ENCODE assay signal across 9 cellular contexts in the genomic region with DNA sequence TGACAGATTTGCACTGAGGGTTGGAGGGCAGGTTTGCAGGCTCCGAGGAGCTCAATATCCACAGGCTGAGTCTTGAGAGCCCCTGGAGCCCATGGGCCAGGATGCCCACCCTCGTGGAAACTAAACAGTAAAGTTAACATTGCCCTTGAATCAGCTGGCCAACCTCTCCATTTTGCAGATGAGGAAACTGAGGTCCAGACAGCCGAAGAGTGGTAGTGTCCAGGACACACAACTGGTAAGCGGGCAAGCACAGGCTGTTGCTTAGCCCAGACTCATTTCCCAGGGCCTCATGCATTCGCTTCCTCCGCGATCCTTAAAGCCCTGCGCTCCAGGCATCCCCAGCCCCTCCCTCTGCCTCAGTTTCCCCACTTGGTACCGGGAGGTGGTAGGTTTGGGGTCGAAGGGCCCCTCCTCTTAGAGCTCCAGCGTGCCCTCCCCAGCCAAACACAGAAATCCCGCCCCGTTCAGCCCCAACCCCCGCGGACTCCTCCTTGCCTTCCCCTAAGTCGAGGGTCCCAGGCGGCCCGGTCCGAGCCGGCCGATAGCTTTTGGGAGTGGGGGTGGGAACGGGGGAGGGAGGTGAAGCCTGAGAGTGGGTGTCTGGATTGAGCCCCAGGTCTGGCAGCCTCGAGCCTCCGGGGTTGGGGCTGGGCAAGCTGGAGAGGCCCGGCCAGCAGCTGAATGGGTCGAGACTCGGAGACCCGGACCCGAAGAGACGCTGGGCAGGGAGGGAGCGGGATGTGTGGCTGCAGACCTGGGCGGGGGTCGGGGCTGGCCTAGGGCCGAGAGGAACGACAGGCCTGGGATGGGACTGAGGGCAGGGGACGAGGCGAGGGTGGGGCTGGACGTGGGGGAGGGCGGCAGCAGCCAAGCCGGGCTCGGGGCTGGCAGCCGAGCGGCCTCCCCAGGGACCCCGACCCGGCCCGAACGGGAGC. TPM values are rescaled to one million over a fixed set of nuclear protein-coding genes. Genes with fewer than 3 reads are reported as not detected.
DNase-seq lines count a peak whose midpoint lies in the region; ATAC-seq, FAIRE-seq and TF ChIP-seq lines count a peak whose summit lies in the region.
"Had no signal": no experiment of that assay in that cellular context is flagged by ENCODE, and none has a peak within 500 bp of the region (broad histone marks: within the 10 kb centered on the region; RNA-seq: fewer than 3 reads in every experiment).

No MANE protein-coding gene starts in this region.

- H3K9ac ChIP-seq in H9 (ENCODE audit: extremely low read depth, insufficient read length, low read length) (no peak overlapping the region), K562 (ENCODE audit: insufficient read depth in 1 of 2, low read depth in 2 of 2, low read length in 2 of 2) (no peak overlapping the region)

- peak; percentile 46 for FAIRE-seq in K562 (lab: Jason Lieb, UNC)

- WGBS in H9 (ENCODE audit: extremely low coverage, insufficient read length, low lambda C conversion rate): no CpG with 5 or more reads among the region's 47 CpGs
- 14% methylated on average over 41 of the region's 47 CpGs for WGBS in K562 (ENCODE audit: insufficient coverage, low coverage, missing lambda C conversion rate)

- no peak for ATAC-seq in K562
- no peak for ATAC-seq in GM21423 (IDR thresholded peaks at IDR 0.05; ENCODE audit: unreplicated experiment)

- H3K4me3 Mint-ChIP-seq in H9: peak overlapping the region; percentile 54 to 82

- H4K91ac ChIP-seq in H9 (ENCODE audit: insufficient read length, low read depth, low read length): no peak overlapping the region

- DNase-seq in H9 (no peak), K562 (ENCODE audit: extremely low read depth in 1 of 4, low spot score in 3 of 4) (peak in 2 of 4 experiments; percentile 40 to 43), iPS-NIHi7 (ENCODE audit: extremely low spot score) (peak; percentile 73), midbrain (lab: John Stamatoyannopoulos, UW) (no peak), NCI-H748 (lab: John Stamatoyannopoulos, UW; ENCODE audit: unreplicated experiment) (no peak)
- DNase-seq in activated naive CD4-positive, alpha-beta T cell treated with Interleukin-2 at 50 U/mL for 16 hours: no peak

- TF ChIP-seq RAD21 in K562 (CRISPR knock-in tag; conservative IDR thresholded peaks at IDR 0.05 in 1 of 2, IDR thresholded peaks at IDR 0.05 in 1 of 2): no peak

- H3K79me1 ChIP-seq in H9 (ENCODE audit: insufficient read depth, low read depth, low read length, poor library complexity, severe bottlenecking): no peaks in the 10 kb centered on the region

- in situ Hi-C loops in K562 (cut with MboI): no loop called here

- H3K14ac ChIP-seq in H9 (ENCODE audit: insufficient read depth, low read length): no peak overlapping the region

- intact Hi-C loops in K562 (cut with micrococcal nuclease): no loop called here

- no peak overlapping the region for H2BK15ac ChIP-seq in H9 (ENCODE audit: low read depth, low read length)

- CTCF ChIA-PET in K562 (lab: Yijun Ruan, JAX; ENCODE audit: low intra/inter-chr PET ratio): no interaction called here

- H4K8ac ChIP-seq in H9 (replicated peaks; ENCODE audit: insufficient read length, low read depth, low read length): no peak overlapping the region

- H3K4me3 ChIP-seq in K562: no peak overlapping the region
- peak overlapping the region; percentile 35 to 48 (median 43) for H3K4me3 ChIP-seq in skin epidermis

- H3K56ac ChIP-seq in H9 (ENCODE audit: insufficient read length, low read depth, low read length): no peak overlapping the region

- no peaks in the 10 kb centered on the region for H3K79me2 ChIP-seq in H9 (ENCODE audit: insufficient read depth, low read length)
- H3K79me2 ChIP-seq in K562 (ENCODE audit: control insufficient read depth, insufficient read depth, low read length): no peaks in the 10 kb centered on the region

- H3K27ac Mint-ChIP-seq in H9: no peak overlapping the region

- no peaks in the 10 kb centered on the region for H3K9me3 ChIP-seq in H9 (ENCODE audit: control insufficient read depth, low read depth, low read length)
- H3K9me3 ChIP-seq in K562 (replicated peaks; ENCODE audit: control insufficient read depth, insufficient read depth, low read depth, low read length): no peaks in the 10 kb centered on the region

- no peak for TF ChIP-seq EP300 in K562 (IDR thresholded peaks at IDR 0.05; ENCODE audit: low read length)

- no peak overlapping the region for H2BK12ac ChIP-seq in H9 (ENCODE audit: insufficient read length, low read depth, low read length)

- H4K20me1 ChIP-seq in H9 (ENCODE audit: control insufficient read depth, insufficient read depth, insufficient read length): no peaks in the 10 kb centered on the region
- H4K20me1 ChIP-seq in K562 (replicated peaks; ENCODE audit: control insufficient read depth, insufficient read depth, low read length): peaks cover 20% of the 10 kb centered on the region

- no peak overlapping the region for H3K23ac ChIP-seq in H9 (ENCODE audit: insufficient read length, low read depth, low read length)

- no peaks in the 10 kb centered on the region for H3K9me1 ChIP-seq in K562 (ENCODE audit: control insufficient read depth, insufficient read depth, low read length)

- H3T11ph ChIP-seq in H9 (ENCODE audit: low read length): no peak overlapping the region

- H3K4me1 ChIP-seq in H9 (ENCODE audit: insufficient read depth, low read length): no peaks in the 10 kb centered on the region
- peaks cover 0 to 30% of the 10 kb centered on the region in 2 experiments; a peak in 3 of 5 replicates for H3K4me1 ChIP-seq in K562 (replicated peaks in 1 of 2; ENCODE audit: control insufficient read depth in 2 of 2, insufficient read depth in 2 of 2, low read length in 2 of 2)

- no peaks in the 10 kb centered on the region for H3K36me3 ChIP-seq in K562 (ENCODE audit: control insufficient read depth, insufficient read depth, low read length)

- TF ChIP-seq CTCF in H9 (conservative IDR thresholded peaks at IDR 0.05): no peak
- TF ChIP-seq CTCF in K562 (IDR thresholded peaks at IDR 0.05 in 2 of 3, conservative IDR thresholded peaks at IDR 0.05 in 1 of 3; ENCODE audit: insufficient read depth in 2 of 3, low read depth in 1 of 3, low read length in 3 of 3): no peak

- H3K9me3 Mint-ChIP-seq in H9: no peaks in the 10 kb centered on the region; a peak in 1 of 5 replicates

- no peaks in the 10 kb centered on the region for H3K36me3 Mint-ChIP-seq in H9 (ENCODE audit: insufficient read depth in 1 of 3, low read depth in 3 of 3)

- H3K4ac ChIP-seq in H9 (ENCODE audit: low read depth, low read length): no peak overlapping the region

- H3K4me1 Mint-ChIP-seq in H9: peaks cover 14 to 34% of the 10 kb centered on the region in 2 experiments

- no peak overlapping the region for H4K5ac ChIP-seq in H9 (ENCODE audit: insufficient read length, low read depth, low read length)

- no TSS peak for BruUV-seq in K562 (replicated peaks; lab: Mats Ljungman, UMichigan)

- no peak for TF ChIP-seq POLR2A in K562 (conservative IDR thresholded peaks at IDR 0.05)

- POLR2A ChIA-PET in K562 (lab: Yijun Ruan, JAX): interaction anchor here (0.6 to 0.7 kb wide), 3 partner anchors 15 to 36 kb away, joined by 3 to 4 read pairs (median 3); no protein-coding TSS in a partner anchor

- no peak overlapping the region for H3K27ac ChIP-seq in H9 (ENCODE audit: insufficient read length, low read depth, low read length)
- no peak overlapping the region for H3K27ac ChIP-seq in K562 (ENCODE audit: extremely low read depth, low read depth, low read length)
- peak overlapping the region in 20 of 21 experiments; percentile 35 to 87 (median 68) for H3K27ac ChIP-seq in skin epidermis

- H2AFZ ChIP-seq in H9 (ENCODE audit: low read length) (no peak overlapping the region), K562 (ENCODE audit: low read depth, low read length) (no peak overlapping the region)

- peaks cover 60% of the 10 kb centered on the region for H3K27me3 ChIP-seq in H9 (ENCODE audit: insufficient read depth, low read length)
- H3K27me3 ChIP-seq in K562 (ENCODE audit: control insufficient read depth in 2 of 2, insufficient read depth in 2 of 2, low read length in 2 of 2): peaks cover 46 to 68% of the 10 kb centered on the region in 2 experiments

- H2AK5ac ChIP-seq in H9 (ENCODE audit: insufficient read length, low read length): no peak overlapping the region

- H3K23me2 ChIP-seq in H9 (ENCODE audit: insufficient read length, low read depth, low read length, poor library complexity, severe bottlenecking): peaks cover 5% of the 10 kb centered on the region

- H2BK5ac ChIP-seq in H9 (ENCODE audit: insufficient read length, low read length): no peak overlapping the region

- H3K18ac ChIP-seq in H9 (ENCODE audit: insufficient read length, low read depth, low read length): no peak overlapping the region

- H2BK20ac ChIP-seq in H9 (ENCODE audit: low read depth, low read length, poor library complexity, severe bottlenecking): no peak overlapping the region

- H3K4me2 ChIP-seq in H9 (ENCODE audit: insufficient read depth, insufficient read length, low read length): peak overlapping the region; percentile 38
- no peak overlapping the region for H3K4me2 ChIP-seq in K562 (ENCODE audit: insufficient read depth, low read length)

- H2BK120ac ChIP-seq in H9 (ENCODE audit: low read depth, low read length, poor library complexity, severe bottlenecking): no peak overlapping the region

- peaks cover 94% of the 10 kb centered on the region for H3K27me3 Mint-ChIP-seq in H9 (ENCODE audit: low read depth)

RNA-seq across cellular contexts. Expression of gene PTH1R, which starts 3.6 kb away (rescaled TPM):
- total RNA-seq in H9 (2021): 0.99 and 1.0 TPM in 2 replicates
- not detected in 2 replicates for total RNA-seq in K562 (2011; cell fraction: chromatin; rRNA removed; ENCODE audit: low replicate concordance)
- total RNA-seq in K562 (2011; cell fraction: nucleolus; rRNA removed): not detected in 2 replicates
- not detected in 2 replicates for total RNA-seq in K562 (2011; cell fraction: nucleoplasm; rRNA removed)
- total RNA-seq in K562 (2014; rRNA removed): not detected in 2 replicates
- not detected in 2 replicates for total RNA-seq in K562 (2014; rRNA removed; fragmentation: Illumina TruSeq; extraction: Trizol)
- not detected in 2 replicates for total RNA-seq in K562 (2015; rRNA removed; fragmentation: Illumina TruSeq; extraction: Trizol)
- total RNA-seq in K562 (2021): not detected in 2 replicates
- not detected in 2 replicates for polyA plus RNA-seq in K562 (2011; rRNA removed)
- polyA plus RNA-seq in K562 (2011; cell fraction: cytosol; rRNA removed): not detected in 2 replicates
- not detected in 2 replicates for polyA plus RNA-seq in K562 (2011; cell fraction: nucleus; rRNA removed)
- not detected in 2 replicates for polyA plus RNA-seq in K562 (2012)
- polyA plus RNA-seq in K562 (2014; fragmentation: Illumina TruSeq; extraction: Trizol): not detected in 2 replicates
- polyA plus RNA-seq in K562 (2014; fragmentation: Nextera tagmentation; extraction: Ambion mirVana): not detected
- polyA plus RNA-seq in K562 (2014; rRNA removed): not detected in 2 replicates
- polyA minus RNA-seq in K562 (2011; rRNA and poly(A)+ RNA removed): not detected in 2 replicates
- polyA minus RNA-seq in K562 (2011; cell fraction: cytosol; rRNA and poly(A)+ RNA removed): not detected in 2 replicates
- not detected in 2 replicates for polyA minus RNA-seq in K562 (2011; cell fraction: nucleus; rRNA and poly(A)+ RNA removed)
- total RNA-seq: T-helper 2 cell treated with Interferon-gamma antibody and Interleukin-4, amounts not matched to agents 100 ng/mL and 5 ng/mL, for 36 hours had no signal

RNA-seq across cellular contexts. Expression of gene MYL3, which starts 17.9 kb away (rescaled TPM):
- total RNA-seq in H9 (2021): 0.24 TPM in 2 replicates
- total RNA-seq in K562 (2011; cell fraction: chromatin; rRNA removed; ENCODE audit: low replicate concordance): not detected in 2 replicates
- not detected in 2 replicates for total RNA-seq in K562 (2011; cell fraction: nucleolus; rRNA removed)
- not detected in 2 replicates for total RNA-seq in K562 (2011; cell fraction: nucleoplasm; rRNA removed)
- 0.14 TPM in 1 of 2 replicates, not detected in the other for total RNA-seq in K562 (2014; rRNA removed)
- total RNA-seq in K562 (2014; rRNA removed; fragmentation: Illumina TruSeq; extraction: Trizol): not detected in 2 replicates
- total RNA-seq in K562 (2015; rRNA removed; fragmentation: Illumina TruSeq; extraction: Trizol): not detected in 2 replicates
- total RNA-seq in K562 (2021): not detected in 2 replicates
- not detected in 2 replicates for polyA plus RNA-seq in K562 (2011; rRNA removed)
- not detected in 2 replicates for polyA plus RNA-seq in K562 (2011; cell fraction: cytosol; rRNA removed)
- not detected in 2 replicates for polyA plus RNA-seq in K562 (2011; cell fraction: nucleus; rRNA removed)
- not detected in 2 replicates for polyA plus RNA-seq in K562 (2012)
- polyA plus RNA-seq in K562 (2014; fragmentation: Illumina TruSeq; extraction: Trizol): not detected in 2 replicates
- under 1 TPM in 1 of 2 experiments, not detected in 1; 0.45 TPM for polyA plus RNA-seq in K562 (2014; fragmentation: Nextera tagmentation; extraction: Ambion mirVana)
- not detected in 2 replicates for polyA plus RNA-seq in K562 (2014; rRNA removed)
- polyA minus RNA-seq in K562 (2011; rRNA and poly(A)+ RNA removed): not detected in 2 replicates
- polyA minus RNA-seq in K562 (2011; cell fraction: cytosol; rRNA and poly(A)+ RNA removed): not detected in 2 replicates
- polyA minus RNA-seq in K562 (2011; cell fraction: nucleus; rRNA and poly(A)+ RNA removed): not detected in 2 replicates
- total RNA-seq: T-helper 2 cell treated with Interferon-gamma antibody and Interleukin-4, amounts not matched to agents 100 ng/mL and 5 ng/mL, for 36 hours had no signal

Comparison
In these comparisons a context has a peak if more than half of its experiments do, and no peak if none do; other contexts are left out.
1. H3K27ac ChIP-seq: peak in skin epidermis (20 of 21); none in H9 (single experiment) and K562 (single experiment).